8 cellular contexts compared by ENCODE assay signal in genomic region chr9:129483467-129484324, GRCh38.
DNase-seq lines count a peak whose midpoint lies in the region; ATAC-seq, FAIRE-seq and TF ChIP-seq lines count a peak whose summit lies in the region.

No MANE protein-coding gene starts in this region.

- H3K4me2 ChIP-seq in H1 (ENCODE audit: insufficient read depth in 1 of 2, low read depth in 2 of 2, low read length in 2 of 2): peak overlapping the region; percentile 84 to 98

- H2BK5ac ChIP-seq in H1 (ENCODE audit: low read depth, low read length): no peak overlapping the region

- H3K23ac ChIP-seq in H1 (ENCODE audit: insufficient read length): no peak overlapping the region

- H3K56ac ChIP-seq in H1 (replicated peaks; ENCODE audit: insufficient read length, low read depth, low read length): no peak overlapping the region

- H2BK12ac ChIP-seq in H1 (ENCODE audit: low read depth, low read length): peak overlapping the region; percentile 92; the same call in 1 of the 2 replicates

- peak overlapping the region; percentile 94; the same call in 1 of the 2 replicates for H3K18ac ChIP-seq in H1 (ENCODE audit: extremely low read depth, low read length)

- no peak overlapping the region for H2AK5ac ChIP-seq in H1 (ENCODE audit: low read depth, low read length)

- peak overlapping the region; percentile 11 for H3K27ac Mint-ChIP-seq in memory B cell

- H4K20me1 ChIP-seq in H1 (replicated peaks in 1 of 2; ENCODE audit: control insufficient read depth in 1 of 2, insufficient read depth in 2 of 2, low read length in 2 of 2): peaks cover 0 to 2% of the 10 kb centered on the region in 2 experiments

- no peak overlapping the region; the same call in 1 of the 2 replicates for H2BK15ac ChIP-seq in H1 (ENCODE audit: low read length)

- no peak overlapping the region for H3K4ac ChIP-seq in H1 (replicated peaks; ENCODE audit: insufficient read length, low read depth, low read length)

- H3K23me2 ChIP-seq in H1 (ENCODE audit: low read depth, low read length): peaks cover 19% of the 10 kb centered on the region

- H3K9ac ChIP-seq in H1 (replicated peaks in 1 of 4; ENCODE audit: extremely low read depth in 1 of 4, low read depth in 3 of 4, low read length in 3 of 4): peak overlapping the region in 1 of 4 experiments; percentile 19; a peak in 2 of 7 replicates

- H3K4me1 Mint-ChIP-seq in memory B cell: peaks cover 4% of the 10 kb centered on the region

- H3K27me3 Mint-ChIP-seq in memory B cell: peaks cover 23% of the 10 kb centered on the region

- H3K14ac ChIP-seq in H1 (ENCODE audit: insufficient read length): no peak overlapping the region

- H3K9me3 ChIP-seq in H1 (ENCODE audit: insufficient read depth in 2 of 2, low read depth in 1 of 2, low read length in 1 of 2): no peaks in the 10 kb centered on the region

- POLR2A ChIA-PET in H1 (lab: Charles Lee; ENCODE audit: partially characterized antibody): interaction anchor here (0.6 to 6.9 kb wide), 10 partner anchors 11 to 352 kb away, joined by 3 to 45 read pairs (median 3); no protein-coding TSS in a partner anchor

- no peak for TF ChIP-seq EP300 in H1 (IDR thresholded peaks at IDR 0.05; ENCODE audit: borderline replicate concordance in 1 of 2, low read depth in 2 of 2, low read length in 2 of 2)

- H3K36me3 ChIP-seq in H1 (ENCODE audit: control insufficient read depth in 2 of 4, insufficient read depth in 4 of 4, low read length in 3 of 4): no peaks in the 10 kb centered on the region

- no peak for FAIRE-seq in H1 (lab: Jason Lieb, UNC)

- H2BK120ac ChIP-seq in H1 (replicated peaks; ENCODE audit: low read depth, low read length): no peak overlapping the region

- H3K79me2 ChIP-seq in H1 (ENCODE audit: control insufficient read depth in 1 of 2, insufficient read depth in 2 of 2, low read length in 2 of 2): no peaks in the 10 kb centered on the region

- no peak overlapping the region for H2AFZ ChIP-seq in H1 (ENCODE audit: low read length)

- H3K27me3 ChIP-seq in H1 (replicated peaks in 1 of 4; ENCODE audit: control insufficient read depth in 3 of 4, extremely low read depth in 1 of 4, insufficient read depth in 3 of 4, low read length in 3 of 4): peaks cover 14 to 67% (median 56%) of the 10 kb centered on the region in 4 experiments

- H3K4me1 ChIP-seq in H1 (replicated peaks in 1 of 4; ENCODE audit: control insufficient read depth in 3 of 4, insufficient read depth in 4 of 4, low read length in 3 of 4): peaks cover 11 to 35% (median 23%) of the 10 kb centered on the region in 4 experiments

- TF ChIP-seq RAD21 in H1 (IDR thresholded peaks at IDR 0.05 in 1 of 2, conservative IDR thresholded peaks at IDR 0.05 in 1 of 2; ENCODE audit: low read depth in 2 of 2, low read length in 2 of 2): no peak

- WGBS in H1 (ENCODE audit: extremely low coverage in 1 of 2, insufficient coverage in 1 of 2, insufficient read length in 1 of 2, insufficient replicate concordance in 2 of 2, low coverage in 1 of 2, low lambda C conversion rate in 2 of 2, missing lambda C conversion rate in 1 of 2), 2 experiments: 17% methylated on average over 29 of the region's 29 CpGs; no CpG with 5 or more reads in 1 of the 2 experiments

- no peaks in the 10 kb centered on the region for H3K9me3 Mint-ChIP-seq in memory B cell

- CTCF ChIA-PET in H1 (lab: Charles Lee; ENCODE audit: partially characterized antibody): interaction anchor here (0.7 to 4.9 kb wide), 9 partner anchors 11 to 344 kb away, joined by 3 to 27 read pairs (median 3); no protein-coding TSS in a partner anchor

- H4K5ac ChIP-seq in H1 (ENCODE audit: insufficient read length, low read depth, low read length): no peak overlapping the region

- H3K36me3 Mint-ChIP-seq in memory B cell: no peaks in the 10 kb centered on the region

- H4K91ac ChIP-seq in H1 (replicated peaks; ENCODE audit: insufficient read length, low read length): no peak overlapping the region

- H3K4me3 Mint-ChIP-seq in memory B cell: no peak overlapping the region

- no peak for TF ChIP-seq CTCF in H1 (IDR thresholded peaks at IDR 0.05; ENCODE audit: control extremely low read depth in 1 of 3, insufficient read depth in 1 of 3, low read depth in 1 of 3, low read length in 3 of 3)

- DNase-seq in AG08396 (ENCODE audit: low spot score) (peak; percentile 87), HK-2 (ENCODE audit: unreplicated experiment) (peak; percentile 77), T1000 (lab: John Stamatoyannopoulos, UW) (peak; percentile 66), H1 (ENCODE audit: low read depth in 1 of 2, low spot score in 2 of 2) (no peak), memory B cell (ENCODE audit: low spot score in 2 of 2) (no peak), NCI-H146 (lab: John Stamatoyannopoulos, UW) (no peak), iPS-NIHi11 (ENCODE audit: low spot score) (no peak)

- no peaks in the 10 kb centered on the region for H3K79me1 ChIP-seq in H1 (ENCODE audit: low read depth, low read length)

- H2BK20ac ChIP-seq in H1 (ENCODE audit: low read length): no peak overlapping the region

- peak overlapping the region; percentile 5 for H4K8ac ChIP-seq in H1 (ENCODE audit: extremely low read depth, insufficient read depth, low read length)

- peak overlapping the region in 3 of 4 experiments; percentile 35 to 66 (median 38); a peak in 7 of 8 replicates for H3K4me3 ChIP-seq in H1 (ENCODE audit: extremely low read depth in 1 of 4, insufficient read depth in 2 of 4, low read depth in 3 of 4, low read length in 4 of 4)

- no peak for TF ChIP-seq POLR2A in H1 (IDR thresholded peaks at IDR 0.05; ENCODE audit: control extremely low read depth in 1 of 2, low read depth in 2 of 2, low read length in 2 of 2)

- peak; percentile 31 for ATAC-seq in memory B cell (ENCODE audit: low read depth)

- H3K27ac ChIP-seq in H1 (ENCODE audit: low read depth, low read length) (no peak overlapping the region), temporal lobe (ENCODE audit: low read depth, low read length) (peak overlapping the region; percentile 97)

TF ChIP-seq in H1, 55 proteins besides CTCF, POLR2A, EP300 and RAD21:
- TF ChIP-seq CEBPB (IDR thresholded peaks at IDR 0.05; ENCODE audit: low read depth, low read length) (peak; percentile 69; the same call in 1 of the 2 replicates), KDM4A (IDR thresholded peaks at IDR 0.05; ENCODE audit: low read depth, low read length, severe bottlenecking) (no peak), EZH2 (IDR thresholded peaks at IDR 0.05; ENCODE audit: low read depth, low read length, severe bottlenecking) (peak; percentile 57)

Comparison
In these comparisons a context has a peak if more than half of its experiments do, and no peak if none do; other contexts are left out.
1. DNase-seq: peak in AG08396 (single experiment), HK-2 (single experiment) and T1000 (single experiment); none in H1 (0 of 2), memory B cell (0 of 2), NCI-H146 (single experiment) and iPS-NIHi11 (single experiment).